ENCODE assay signal across 1 cellular context in genomic region chr13:36999054-36999927, GRCh38.
A peak's percentile ranks its signal among the peaks of the same experiment; 100 is the strongest.
TF ChIP-seq lines count a peak whose summit lies in the region.

Gene ALG5, minus strand, starts transcription at chr13:36999340. Its CDS starts 40 bp downstream, at chr13:36999300.

TF ChIP-seq in GM12878, 131 proteins besides CTCF, POLR2A, EP300 and RAD21 (continued from another document and continues in another):
- TF ChIP-seq ELK1 (IDR thresholded peaks at IDR 0.05; ENCODE audit: low read depth, low read length) (peak; percentile 64; the same call in 1 of the 2 replicates), ZNF217 (IDR thresholded peaks at IDR 0.05) (peak; percentile 55; the same call in 1 of the 2 replicates), RAD51 (IDR thresholded peaks at IDR 0.05) (no peak), MLLT1 (IDR thresholded peaks at IDR 0.05) (no peak), SKIL (IDR thresholded peaks at IDR 0.05; ENCODE audit: low read depth, poor library complexity, severe bottlenecking) (peak; percentile 44), NR2C2 (IDR thresholded peaks at IDR 0.05; ENCODE audit: borderline replicate concordance, control insufficient read depth, insufficient read length, low read depth) (no peak), TCF12 (IDR thresholded peaks at IDR 0.05; ENCODE audit: low read depth, low read length) (peak; percentile 78), BRCA1 (IDR thresholded peaks at IDR 0.05; ENCODE audit: low read depth, low read length) (no peak), EZH2 (IDR thresholded peaks at IDR 0.05; ENCODE audit: borderline replicate concordance, control insufficient read depth, low read depth, low read length) (no peak), MTA2 (IDR thresholded peaks at IDR 0.05; ENCODE audit: low read depth) (no peak), TARDBP (IDR thresholded peaks at IDR 0.05; ENCODE audit: borderline replicate concordance) (no peak), JUND (IDR thresholded peaks at IDR 0.05; ENCODE audit: low read depth, low read length) (no peak), USF2 (IDR thresholded peaks at IDR 0.05; ENCODE audit: borderline replicate concordance, low read depth, low read length) (no peak), STAT3 (IDR thresholded peaks at IDR 0.05; ENCODE audit: low read depth, low read length) (no peak), HSF1 (IDR thresholded peaks at IDR 0.05; ENCODE audit: low read depth, low read length) (0 out of 2 replicates have a peak, but pooled peaks have one; percentile 60), MTA3 (IDR thresholded peaks at IDR 0.05; ENCODE audit: borderline replicate concordance, low read length) (no peak), POLR2AphosphoS5 (IDR thresholded peaks at IDR 0.05; ENCODE audit: low read length) (peak; percentile 94), MEF2A (IDR thresholded peaks at IDR 0.05; ENCODE audit: insufficient read depth, low read depth, low read length) (0 out of 2 replicates have a peak, but pooled peaks have one; percentile 14), HDAC2 (IDR thresholded peaks at IDR 0.05) (no peak), CBX5 (IDR thresholded peaks at IDR 0.05; ENCODE audit: low read depth) (no peak), GABPA (IDR thresholded peaks at IDR 0.05; ENCODE audit: low read depth) (peak; percentile 66; the same call in 1 of the 2 replicates), RUNX3 (IDR thresholded peaks at IDR 0.05; ENCODE audit: low read length) (peak; percentile 32; the same call in 1 of the 2 replicates), NBN (IDR thresholded peaks at IDR 0.05) (no peak), CEBPB (IDR thresholded peaks at IDR 0.05; ENCODE audit: borderline replicate concordance in 1 of 2, low read depth in 2 of 2, low read length in 2 of 2) (no peak), ATF2 (IDR thresholded peaks at IDR 0.05; ENCODE audit: low read length) (0 out of 2 replicates have a peak, but pooled peaks have one; percentile 12), RCOR1 (conservative IDR thresholded peaks at IDR 0.05; ENCODE audit: low read depth, low read length) (peak; percentile 87; the same call in 1 of the 2 replicates), KLF5 (IDR thresholded peaks at IDR 0.05; ENCODE audit: partially characterized antibody) (peak; percentile 69), MYB (IDR thresholded peaks at IDR 0.05; ENCODE audit: borderline replicate concordance, low read depth, low read length) (no peak), ATF7 (IDR thresholded peaks at IDR 0.05; ENCODE audit: low read depth) (no peak), MAX (IDR thresholded peaks at IDR 0.05; ENCODE audit: low read depth, low read length) (0 out of 2 replicates have a peak, but pooled peaks have one; percentile 19), YBX1 (IDR thresholded peaks at IDR 0.05) (no peak), CUX1 (IDR thresholded peaks at IDR 0.05; ENCODE audit: insufficient replicate concordance, low read depth, low read length) (no peak), RELA (IDR thresholded peaks at IDR 0.05; ENCODE audit: borderline replicate concordance, partially characterized antibody) (peak; percentile 69)
- TF ChIP-seq, protein P1, sequence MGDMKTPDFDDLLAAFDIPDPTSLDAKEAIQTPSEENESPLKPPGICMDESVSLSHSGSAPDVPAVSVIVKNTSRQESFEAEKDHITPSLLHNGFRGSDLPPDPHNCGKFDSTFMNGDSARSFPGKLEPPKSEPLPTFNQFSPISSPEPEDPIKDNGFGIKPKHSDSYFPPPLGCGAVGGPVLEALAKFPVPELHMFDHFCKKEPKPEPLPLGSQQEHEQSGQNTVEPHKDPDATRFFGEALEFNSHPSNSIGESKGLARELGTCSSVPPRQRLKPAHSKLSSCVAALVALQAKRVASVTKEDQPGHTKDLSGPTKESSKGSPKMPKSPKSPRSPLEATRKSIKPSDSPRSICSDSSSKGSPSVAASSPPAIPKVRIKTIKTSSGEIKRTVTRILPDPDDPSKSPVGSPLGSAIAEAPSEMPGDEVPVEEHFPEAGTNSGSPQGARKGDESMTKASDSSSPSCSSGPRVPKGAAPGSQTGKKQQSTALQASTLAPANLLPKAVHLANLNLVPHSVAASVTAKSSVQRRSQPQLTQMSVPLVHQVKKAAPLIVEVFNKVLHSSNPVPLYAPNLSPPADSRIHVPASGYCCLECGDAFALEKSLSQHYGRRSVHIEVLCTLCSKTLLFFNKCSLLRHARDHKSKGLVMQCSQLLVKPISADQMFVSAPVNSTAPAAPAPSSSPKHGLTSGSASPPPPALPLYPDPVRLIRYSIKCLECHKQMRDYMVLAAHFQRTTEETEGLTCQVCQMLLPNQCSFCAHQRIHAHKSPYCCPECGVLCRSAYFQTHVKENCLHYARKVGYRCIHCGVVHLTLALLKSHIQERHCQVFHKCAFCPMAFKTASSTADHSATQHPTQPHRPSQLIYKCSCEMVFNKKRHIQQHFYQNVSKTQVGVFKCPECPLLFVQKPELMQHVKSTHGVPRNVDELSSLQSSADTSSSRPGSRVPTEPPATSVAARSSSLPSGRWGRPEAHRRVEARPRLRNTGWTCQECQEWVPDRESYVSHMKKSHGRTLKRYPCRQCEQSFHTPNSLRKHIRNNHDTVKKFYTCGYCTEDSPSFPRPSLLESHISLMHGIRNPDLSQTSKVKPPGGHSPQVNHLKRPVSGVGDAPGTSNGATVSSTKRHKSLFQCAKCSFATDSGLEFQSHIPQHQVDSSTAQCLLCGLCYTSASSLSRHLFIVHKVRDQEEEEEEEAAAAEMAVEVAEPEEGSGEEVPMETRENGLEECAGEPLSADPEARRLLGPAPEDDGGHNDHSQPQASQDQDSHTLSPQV (IDR thresholded peaks at IDR 0.05): peak; percentile 93
- TF ChIP-seq, protein P2, sequence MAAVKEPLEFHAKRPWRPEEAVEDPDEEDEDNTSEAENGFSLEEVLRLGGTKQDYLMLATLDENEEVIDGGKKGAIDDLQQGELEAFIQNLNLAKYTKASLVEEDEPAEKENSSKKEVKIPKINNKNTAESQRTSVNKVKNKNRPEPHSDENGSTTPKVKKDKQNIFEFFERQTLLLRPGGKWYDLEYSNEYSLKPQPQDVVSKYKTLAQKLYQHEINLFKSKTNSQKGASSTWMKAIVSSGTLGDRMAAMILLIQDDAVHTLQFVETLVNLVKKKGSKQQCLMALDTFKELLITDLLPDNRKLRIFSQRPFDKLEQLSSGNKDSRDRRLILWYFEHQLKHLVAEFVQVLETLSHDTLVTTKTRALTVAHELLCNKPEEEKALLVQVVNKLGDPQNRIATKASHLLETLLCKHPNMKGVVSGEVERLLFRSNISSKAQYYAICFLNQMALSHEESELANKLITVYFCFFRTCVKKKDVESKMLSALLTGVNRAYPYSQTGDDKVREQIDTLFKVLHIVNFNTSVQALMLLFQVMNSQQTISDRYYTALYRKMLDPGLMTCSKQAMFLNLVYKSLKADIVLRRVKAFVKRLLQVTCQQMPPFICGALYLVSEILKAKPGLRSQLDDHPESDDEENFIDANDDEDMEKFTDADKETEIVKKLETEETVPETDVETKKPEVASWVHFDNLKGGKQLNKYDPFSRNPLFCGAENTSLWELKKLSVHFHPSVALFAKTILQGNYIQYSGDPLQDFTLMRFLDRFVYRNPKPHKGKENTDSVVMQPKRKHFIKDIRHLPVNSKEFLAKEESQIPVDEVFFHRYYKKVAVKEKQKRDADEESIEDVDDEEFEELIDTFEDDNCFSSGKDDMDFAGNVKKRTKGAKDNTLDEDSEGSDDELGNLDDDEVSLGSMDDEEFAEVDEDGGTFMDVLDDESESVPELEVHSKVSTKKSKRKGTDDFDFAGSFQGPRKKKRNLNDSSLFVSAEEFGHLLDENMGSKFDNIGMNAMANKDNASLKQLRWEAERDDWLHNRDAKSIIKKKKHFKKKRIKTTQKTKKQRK (IDR thresholded peaks at IDR 0.05; ENCODE audit: low read depth, low read length): no peak
